In the genomic region with DNA sequence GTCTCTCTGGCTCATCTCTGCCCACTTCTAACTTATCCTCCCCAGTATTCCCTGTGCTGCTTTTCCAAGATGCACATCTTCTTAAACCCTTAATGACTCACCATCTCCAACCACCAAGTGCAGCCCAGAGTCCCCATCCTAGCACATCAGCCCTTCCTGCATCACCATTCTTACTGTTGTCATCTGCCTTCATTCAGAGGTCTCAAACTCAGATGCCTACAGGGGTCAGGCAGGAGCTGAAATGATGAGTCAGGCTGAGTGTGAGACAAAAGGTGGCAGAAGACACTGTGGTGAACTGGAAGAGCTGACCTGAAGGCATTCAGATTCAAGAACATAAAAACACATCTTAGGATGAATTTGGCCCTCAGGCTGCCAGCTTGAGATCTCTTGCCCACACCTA, we compare ENCODE assay signal across 17 cellular contexts. TPM values are rescaled to one million over a fixed set of nuclear protein-coding genes. Genes with fewer than 3 reads are reported as not detected.
DNase-seq lines count a peak whose midpoint lies in the region; ATAC-seq and TF ChIP-seq lines count a peak whose summit lies in the region.
"Had no signal": no experiment of that assay in that cellular context is flagged by ENCODE, and none has a peak within 500 bp of the region (broad histone marks: within the 10 kb centered on the region; RNA-seq: fewer than 3 reads in every experiment).

No MANE protein-coding gene starts in this region.

- H3K4me2 ChIP-seq in PC-3 (ENCODE audit: low read length), result no peak overlapping the region

- H3K36me3 Mint-ChIP-seq in MCF 10A (ENCODE audit: insufficient read depth, unreplicated experiment) (no peaks in the 10 kb centered on the region), glutamatergic neuron (ENCODE audit: unreplicated experiment) (peaks cover 70% of the 10 kb centered on the region)

- CTCF ChIA-PET in MCF 10A (lab: Yijun Ruan, JAX), result interaction anchor here (0.5 to 0.6 kb wide), 2 partner anchors 59 to 153 kb away, joined by 3 read pairs; no protein-coding TSS in a partner anchor
- CTCF ChIA-PET in PC-3 (lab: Charles Lee), result no interaction called here

- BruUV-seq in MCF 10A (replicated peaks; lab: Mats Ljungman, UMichigan) (no TSS peak), PC-3 (replicated peaks; lab: Mats Ljungman, UMichigan) (no TSS peak)

- H3K27ac Mint-ChIP-seq in MCF 10A (ENCODE audit: low read depth, unreplicated experiment) (no peak overlapping the region), glutamatergic neuron (ENCODE audit: unreplicated experiment) (no peak overlapping the region)
- H3K27ac Mint-ChIP-seq: activated T-helper 17 cell treated with anti-CD3 and anti-CD28 coated beads, Interleukin-2, amount 50 U/mL, for 72 hours had no signal

- ATAC-seq in PC-3 (peak; percentile 65), GM19035 (IDR thresholded peaks at IDR 0.05; ENCODE audit: unreplicated experiment) (no peak), heart right ventricle (no peak)
- ATAC-seq: activated T-helper 17 cell treated with anti-CD3 and anti-CD28 coated beads, Interleukin-2, amount 50 U/mL, for 72 hours had no signal

- H3K27me3 Mint-ChIP-seq in MCF 10A (ENCODE audit: insufficient read depth, unreplicated experiment), result peaks cover 16% of the 10 kb centered on the region
- H3K27me3 Mint-ChIP-seq in glutamatergic neuron (ENCODE audit: unreplicated experiment), result peaks cover 5% of the 10 kb centered on the region

- no peak overlapping the region for H3K4me3 ChIP-seq in breast epithelium
- H3K4me3 ChIP-seq in PC-3 (ENCODE audit: low read length), result no peak overlapping the region
- no peak overlapping the region for H3K4me3 ChIP-seq in epithelial cell of proximal tubule (ENCODE audit: low read depth, low read length)
- H3K4me3 ChIP-seq in heart right ventricle, result no peak overlapping the region
- H3K4me3 ChIP-seq: esophagus squamous epithelium, SK-N-MC had no signal

- no peak for TF ChIP-seq CTCF in MCF 10A (IDR thresholded peaks at IDR 0.05; ENCODE audit: unreplicated experiment)
- TF ChIP-seq CTCF in breast epithelium (IDR thresholded peaks at IDR 0.05), result no peak
- peak; percentile 29; the same call in 1 of the 2 replicates for TF ChIP-seq CTCF in PC-3 (conservative IDR thresholded peaks at IDR 0.05; ENCODE audit: low read depth, low read length)
- peak; percentile 25 for TF ChIP-seq CTCF in epithelial cell of proximal tubule (conservative IDR thresholded peaks at IDR 0.05; ENCODE audit: low read depth, low read length)
- no peak for TF ChIP-seq CTCF in glutamatergic neuron (IDR thresholded peaks at IDR 0.05; ENCODE audit: partially characterized antibody, unreplicated experiment)
- TF ChIP-seq CTCF in heart right ventricle (IDR thresholded peaks at IDR 0.05), result no peak

- no peak for TF ChIP-seq POLR2A in breast epithelium (IDR thresholded peaks at IDR 0.05)

- POLR2A ChIA-PET in MCF 10A (lab: Yijun Ruan, JAX) (interaction anchor here (1.3 kb wide), 1 partner anchor 15 kb away, joined by 4 read pairs; no protein-coding TSS in a partner anchor), PC-3 (lab: Charles Lee; ENCODE audit: unreplicated experiment) (no interaction called here)

- DNase-seq in MCF 10A (ENCODE audit: unreplicated experiment), result peak; percentile 55
- DNase-seq in breast epithelium (ENCODE audit: low spot score in 2 of 2), result no peak
- peak; percentile 45 for DNase-seq in PC-3
- DNase-seq in epithelial cell of proximal tubule (ENCODE audit: low read depth), result no peak
- DNase-seq in glutamatergic neuron, result no peak
- DNase-seq in T1000 (lab: John Stamatoyannopoulos, UW), result no peak
- DNase-seq in heart right ventricle, result no peak
- DNase-seq: anterior cingulate cortex, COR-L47, dermis blood vessel endothelial cell, esophagus squamous epithelium, NCI-H1092 treated with DMSO at 0.1 percent for 48 hours, NCI-H2171 had no signal

- H3K36me3 ChIP-seq in breast epithelium, result no peaks in the 10 kb centered on the region
- no peaks in the 10 kb centered on the region for H3K36me3 ChIP-seq in PC-3 (ENCODE audit: low read depth, low read length)
- H3K36me3 ChIP-seq in heart right ventricle, result peaks cover 0 to 57% (median 0%) of the 10 kb centered on the region in 9 donors
- H3K36me3 ChIP-seq: esophagus squamous epithelium had no signal

- H3K9me2 ChIP-seq in PC-3 (replicated peaks; ENCODE audit: low read length), result no peaks in the 10 kb centered on the region

- H4K20me1 ChIP-seq in PC-3 (ENCODE audit: low read length), result no peaks in the 10 kb centered on the region

- peaks cover 7 to 12% of the 10 kb centered on the region in 2 donors for H3K9me3 ChIP-seq in breast epithelium
- no peaks in the 10 kb centered on the region for H3K9me3 ChIP-seq in PC-3 (ENCODE audit: low read length)
- H3K9me3 ChIP-seq in heart right ventricle, result peaks cover 0 to 27% (median 9%) of the 10 kb centered on the region in 11 donors

- no peaks in the 10 kb centered on the region for H3K4me1 ChIP-seq in breast epithelium
- no peaks in the 10 kb centered on the region for H3K4me1 ChIP-seq in PC-3 (ENCODE audit: insufficient read depth, low read length)
- peaks cover 0 to 15% (median 0%) of the 10 kb centered on the region in 9 donors for H3K4me1 ChIP-seq in heart right ventricle
- H3K4me1 ChIP-seq: esophagus squamous epithelium had no signal

- no peaks in the 10 kb centered on the region for H3K79me2 ChIP-seq in PC-3 (ENCODE audit: low read length)

- intact Hi-C loops in MCF 10A (cut with micrococcal nuclease), result no loop called here
- intact Hi-C loops in breast epithelium (cut with DNase I; ENCODE audit: low total_unique reads), result no loop called here
- intact Hi-C loops in PC-3 (cut with micrococcal nuclease), result no loop called here
- intact Hi-C loops in heart right ventricle (cut with DNase I), result no loop called here

- H3K27ac ChIP-seq in breast epithelium (no peak overlapping the region), PC-3 (ENCODE audit: low read length) (no peak overlapping the region), heart right ventricle (peak overlapping the region in 1 of 10 donors; percentile 60)
- H3K27ac ChIP-seq: SK-N-MC had no signal

- H3F3A ChIP-seq in PC-3 (ENCODE audit: low read length, unreplicated experiment), result no peaks in the 10 kb centered on the region

- H3K9ac ChIP-seq in PC-3 (ENCODE audit: low read length), result no peak overlapping the region

- H3K27me3 ChIP-seq in breast epithelium (no peaks in the 10 kb centered on the region), PC-3 (ENCODE audit: low read length) (no peaks in the 10 kb centered on the region), heart right ventricle (no peaks in the 10 kb centered on the region)

- H3K4me3 Mint-ChIP-seq in MCF 10A (ENCODE audit: unreplicated experiment) (no peak overlapping the region), glutamatergic neuron (ENCODE audit: unreplicated experiment) (no peak overlapping the region)
- H3K4me3 Mint-ChIP-seq: activated T-helper 17 cell treated with anti-CD3 and anti-CD28 coated beads, Interleukin-2, amount 50 U/mL, for 72 hours; nephron had no signal

- no peak overlapping the region for H2AFZ ChIP-seq in PC-3 (ENCODE audit: low read length)

- H3K9me3 Mint-ChIP-seq in MCF 10A (ENCODE audit: unreplicated experiment), result no peaks in the 10 kb centered on the region
- peaks cover 4% of the 10 kb centered on the region for H3K9me3 Mint-ChIP-seq in glutamatergic neuron (ENCODE audit: unreplicated experiment)

- H3K4me1 Mint-ChIP-seq in MCF 10A (ENCODE audit: insufficient read depth, unreplicated experiment) (no peaks in the 10 kb centered on the region), glutamatergic neuron (ENCODE audit: low read depth, unreplicated experiment) (no peaks in the 10 kb centered on the region)
- H3K4me1 Mint-ChIP-seq: activated T-helper 17 cell treated with anti-CD3 and anti-CD28 coated beads, Interleukin-2, amount 50 U/mL, for 72 hours had no signal

RNA-seq across cellular contexts. Expression of gene OLFML2B, which starts 34.6 kb away (rescaled TPM):
- not detected in 2 replicates for total RNA-seq in MCF 10A (2022)
- total RNA-seq in breast epithelium, result 1 to 10 TPM; 5.2 to 9.6 (median 7.3) TPM
- 0.46 and 1.4 TPM in 2 replicates for total RNA-seq in PC-3 (2014; rRNA removed)
- total RNA-seq in epithelial cell of proximal tubule, result 1.7 and 9.0 TPM in 2 replicates
- total RNA-seq in glutamatergic neuron (ENCODE audit: unreplicated experiment), result 56.5 TPM
- 10 to 100 TPM in 1 of 10 donors, 1 to 10 TPM in 7, under 1 TPM in 2; 0.73 to 23.4 (median 1.5) TPM for total RNA-seq in heart right ventricle
- polyA plus RNA-seq in heart right ventricle, result 1 to 10 TPM; 1.0 to 3.9 TPM
- total RNA-seq: activated T-helper 17 cell treated with anti-CD3 and anti-CD28 coated beads, Interleukin-2, amount 50 U/mL, for 72 hours had no signal

Comparison
In these comparisons a context has a peak if more than half of its experiments do, and no peak if none do; other contexts are left out.
1. DNase-seq: peak in MCF 10A (single experiment) and PC-3 (single experiment); none in breast epithelium (0 of 2), epithelial cell of proximal tubule (single experiment), glutamatergic neuron (single experiment), T1000 (single experiment) and heart right ventricle (0 of 2).
2. CTCF ChIP-seq: peak in PC-3 (single experiment) and epithelial cell of proximal tubule (single experiment); none in MCF 10A (single experiment), breast epithelium (0 of 3), glutamatergic neuron (single experiment) and heart right ventricle (0 of 9).